ENCODE assay signal across 1 cellular context in the genomic region with DNA sequence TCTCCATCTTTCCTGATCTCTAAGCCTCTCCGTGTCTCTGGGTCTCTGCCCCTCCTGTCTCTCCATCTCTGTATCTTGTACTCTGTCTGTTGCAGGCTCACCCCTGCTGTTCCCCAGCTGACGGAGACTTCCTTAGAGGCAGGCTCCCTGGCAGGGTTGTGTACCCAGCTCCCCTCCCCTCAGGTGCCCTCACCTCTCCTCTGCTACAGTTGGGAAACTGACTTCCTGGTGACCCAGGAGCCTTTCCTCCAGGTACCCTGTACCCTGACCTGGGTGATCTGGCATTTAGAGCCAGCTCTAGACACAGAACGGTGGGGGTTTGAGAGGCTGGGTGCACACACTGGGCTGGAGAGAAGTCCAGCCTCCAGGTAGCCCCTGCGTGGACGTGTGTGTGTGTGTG.
TF ChIP-seq lines count a peak whose summit lies in the region.

No MANE protein-coding gene starts in this region.

TF ChIP-seq in SK-N-SH treated with all-trans-retinoic acid at 6 μM for 48 hours, 23 proteins besides CTCF, POLR2A, EP300 and RAD21 (continued from another document):
- TF ChIP-seq, protein P1, sequence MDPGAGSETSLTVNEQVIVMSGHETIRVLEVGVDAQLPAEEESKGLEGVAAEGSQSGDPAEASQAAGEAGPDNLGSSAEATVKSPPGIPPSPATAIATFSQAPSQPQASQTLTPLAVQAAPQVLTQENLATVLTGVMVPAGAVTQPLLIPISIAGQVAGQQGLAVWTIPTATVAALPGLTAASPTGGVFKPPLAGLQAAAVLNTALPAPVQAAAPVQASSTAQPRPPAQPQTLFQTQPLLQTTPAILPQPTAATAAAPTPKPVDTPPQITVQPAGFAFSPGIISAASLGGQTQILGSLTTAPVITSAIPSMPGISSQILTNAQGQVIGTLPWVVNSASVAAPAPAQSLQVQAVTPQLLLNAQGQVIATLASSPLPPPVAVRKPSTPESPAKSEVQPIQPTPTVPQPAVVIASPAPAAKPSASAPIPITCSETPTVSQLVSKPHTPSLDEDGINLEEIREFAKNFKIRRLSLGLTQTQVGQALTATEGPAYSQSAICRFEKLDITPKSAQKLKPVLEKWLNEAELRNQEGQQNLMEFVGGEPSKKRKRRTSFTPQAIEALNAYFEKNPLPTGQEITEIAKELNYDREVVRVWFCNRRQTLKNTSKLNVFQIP (CRISPR knock-in tag; IDR thresholded peaks at IDR 0.05; ENCODE audit: borderline replicate concordance, low read depth): no peak
- TF ChIP-seq ZNF565 (CRISPR knock-in tag; conservative IDR thresholded peaks at IDR 0.05; ENCODE audit: low read depth): no peak
- TF ChIP-seq, protein P2, sequence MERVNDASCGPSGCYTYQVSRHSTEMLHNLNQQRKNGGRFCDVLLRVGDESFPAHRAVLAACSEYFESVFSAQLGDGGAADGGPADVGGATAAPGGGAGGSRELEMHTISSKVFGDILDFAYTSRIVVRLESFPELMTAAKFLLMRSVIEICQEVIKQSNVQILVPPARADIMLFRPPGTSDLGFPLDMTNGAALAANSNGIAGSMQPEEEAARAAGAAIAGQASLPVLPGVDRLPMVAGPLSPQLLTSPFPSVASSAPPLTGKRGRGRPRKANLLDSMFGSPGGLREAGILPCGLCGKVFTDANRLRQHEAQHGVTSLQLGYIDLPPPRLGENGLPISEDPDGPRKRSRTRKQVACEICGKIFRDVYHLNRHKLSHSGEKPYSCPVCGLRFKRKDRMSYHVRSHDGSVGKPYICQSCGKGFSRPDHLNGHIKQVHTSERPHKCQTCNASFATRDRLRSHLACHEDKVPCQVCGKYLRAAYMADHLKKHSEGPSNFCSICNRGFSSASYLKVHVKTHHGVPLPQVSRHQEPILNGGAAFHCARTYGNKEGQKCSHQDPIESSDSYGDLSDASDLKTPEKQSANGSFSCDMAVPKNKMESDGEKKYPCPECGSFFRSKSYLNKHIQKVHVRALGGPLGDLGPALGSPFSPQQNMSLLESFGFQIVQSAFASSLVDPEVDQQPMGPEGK (CRISPR knock-in tag; IDR thresholded peaks at IDR 0.05; ENCODE audit: borderline replicate concordance): no peak
- TF ChIP-seq ARNTL (CRISPR knock-in tag; IDR thresholded peaks at IDR 0.05; ENCODE audit: borderline replicate concordance, low read depth): no peak
- TF ChIP-seq CSDC2 (CRISPR knock-in tag; IDR thresholded peaks at IDR 0.05): no peak
- TF ChIP-seq PPARA (CRISPR knock-in tag; IDR thresholded peaks at IDR 0.05; ENCODE audit: borderline replicate concordance): no peak
